ENCODE assay signal across 16 cellular contexts in genomic region chr2:44934024-44934423, GRCh38. TPM values are rescaled to one million over a fixed set of nuclear protein-coding genes. Genes with fewer than 3 reads are reported as not detected.
A peak's percentile ranks its signal among the peaks of the same experiment; 100 is the strongest.
DNase-seq lines count a peak whose midpoint lies in the region; FAIRE-seq and TF ChIP-seq lines count a peak whose summit lies in the region.
"Had no signal": no experiment of that assay in that cellular context is flagged by ENCODE, and none has a peak within 500 bp of the region (broad histone marks: within the 10 kb centered on the region; RNA-seq: fewer than 3 reads in every experiment).

No MANE protein-coding gene starts in this region.

- H2BK120ac ChIP-seq in H1 (replicated peaks; ENCODE audit: low read depth, low read length), result no peak overlapping the region

- H3K27ac ChIP-seq in HUES64 (ENCODE audit: low read depth, low read length) (no peak overlapping the region), H1 (ENCODE audit: low read depth, low read length) (no peak overlapping the region)
- H3K27ac ChIP-seq: cardiac muscle cell, thoracic aorta had no signal

- H4K5ac ChIP-seq in H1 (ENCODE audit: insufficient read length, low read depth, low read length), result no peak overlapping the region

- H2BK12ac ChIP-seq in H1 (ENCODE audit: low read depth, low read length), result peak overlapping the region; percentile 97; the same call in 1 of the 2 replicates

- peaks cover 38% of the 10 kb centered on the region; the same call in 1 of the 2 replicates for H3K23me2 ChIP-seq in H1 (ENCODE audit: low read depth, low read length)

- H3K4me2 ChIP-seq in H1 (ENCODE audit: insufficient read depth in 1 of 2, low read depth in 2 of 2, low read length in 2 of 2), result peak overlapping the region; percentile 78 to 93

- H3K79me2 ChIP-seq in H1 (ENCODE audit: control insufficient read depth in 1 of 2, insufficient read depth in 2 of 2, low read length in 2 of 2), result no peaks in the 10 kb centered on the region

- H3K56ac ChIP-seq in H1 (replicated peaks; ENCODE audit: insufficient read length, low read depth, low read length), result no peak overlapping the region

- no peak overlapping the region for H3K9ac ChIP-seq in HUES64 (ENCODE audit: low read depth, low read length)
- no peak overlapping the region for H3K9ac ChIP-seq in H1 (replicated peaks in 1 of 4; ENCODE audit: extremely low read depth in 1 of 4, low read depth in 3 of 4, low read length in 3 of 4)

- no peak overlapping the region for H3K14ac ChIP-seq in H1 (ENCODE audit: insufficient read length)

- no peak overlapping the region for H2AK5ac ChIP-seq in H1 (ENCODE audit: low read depth, low read length)

- TF ChIP-seq RAD21 in H1 (IDR thresholded peaks at IDR 0.05 in 1 of 2, conservative IDR thresholded peaks at IDR 0.05 in 1 of 2; ENCODE audit: low read depth in 2 of 2, low read length in 2 of 2), result no peak

- H4K8ac ChIP-seq in H1 (ENCODE audit: extremely low read depth, insufficient read depth, low read length), result no peak overlapping the region

- H3K4ac ChIP-seq in H1 (replicated peaks; ENCODE audit: insufficient read length, low read depth, low read length), result no peak overlapping the region

- H2BK20ac ChIP-seq in H1 (ENCODE audit: low read length), result no peak overlapping the region

- no peaks in the 10 kb centered on the region for H3K79me1 ChIP-seq in H1 (ENCODE audit: low read depth, low read length)

- TF ChIP-seq EP300 in H1 (IDR thresholded peaks at IDR 0.05; ENCODE audit: borderline replicate concordance in 1 of 2, low read depth in 2 of 2, low read length in 2 of 2), result no peak

- H2BK15ac ChIP-seq in H1 (ENCODE audit: low read length), result peak overlapping the region; percentile 88; the same call in 1 of the 2 replicates

- H3K9me3 ChIP-seq in HUES64 (ENCODE audit: insufficient read depth, low read depth, low read length) (no peaks in the 10 kb centered on the region), H1 (ENCODE audit: insufficient read depth in 2 of 2, low read depth in 1 of 2, low read length in 1 of 2) (no peaks in the 10 kb centered on the region; a peak in 1 of 4 replicates)
- H3K9me3 ChIP-seq: thoracic aorta had no signal

- H3K36me3 ChIP-seq in HUES64 (ENCODE audit: insufficient read depth, low read length), result no peaks in the 10 kb centered on the region
- H3K36me3 ChIP-seq in H1 (ENCODE audit: control insufficient read depth in 2 of 4, insufficient read depth in 4 of 4, low read length in 3 of 4), result no peaks in the 10 kb centered on the region; a peak in 1 of 8 replicates
- H3K36me3 ChIP-seq: cardiac muscle cell, thoracic aorta had no signal

- H4K20me1 ChIP-seq in H1 (replicated peaks in 1 of 2; ENCODE audit: control insufficient read depth in 1 of 2, insufficient read depth in 2 of 2, low read length in 2 of 2), result peaks cover 3 to 9% of the 10 kb centered on the region in 2 experiments

- peak overlapping the region; percentile 51 for H3K4me3 ChIP-seq in HUES64 (ENCODE audit: low read length)
- H3K4me3 ChIP-seq in H1 (ENCODE audit: extremely low read depth in 1 of 4, insufficient read depth in 2 of 4, low read depth in 3 of 4, low read length in 4 of 4), result peak overlapping the region; percentile 45 to 65 (median 55); a peak in 7 of 8 replicates
- H3K4me3 ChIP-seq: cardiac muscle cell, thoracic aorta had no signal

- POLR2A ChIA-PET in H1 (lab: Charles Lee; ENCODE audit: partially characterized antibody), result interaction anchor here (0.8 to 2.0 kb wide), 3 partner anchors 9 to 130 kb away, joined by 3 to 9 read pairs (median 7); no protein-coding TSS in a partner anchor

- H3K27me3 ChIP-seq in HUES64 (ENCODE audit: insufficient read depth, low read length) (peaks cover 100% of the 10 kb centered on the region), H1 (replicated peaks in 1 of 4; ENCODE audit: control insufficient read depth in 3 of 4, extremely low read depth in 1 of 4, insufficient read depth in 3 of 4, low read length in 3 of 4) (peaks cover 85 to 99% (median 96%) of the 10 kb centered on the region in 4 experiments; a peak in 6 of 7 replicates)

- H4K91ac ChIP-seq in H1 (replicated peaks; ENCODE audit: insufficient read length, low read length), result no peak overlapping the region

- H2BK5ac ChIP-seq in H1 (ENCODE audit: low read depth, low read length), result peak overlapping the region; percentile 60; the same call in 1 of the 2 replicates

- no peak overlapping the region for H3K23ac ChIP-seq in H1 (ENCODE audit: insufficient read length)

- under 1% methylated on average over 19 of the region's 19 CpGs for WGBS in HUES64
- WGBS in H1 (ENCODE audit: extremely low coverage in 1 of 2, insufficient coverage in 1 of 2, insufficient read length in 1 of 2, insufficient replicate concordance in 2 of 2, low coverage in 1 of 2, low lambda C conversion rate in 2 of 2, missing lambda C conversion rate in 1 of 2), 2 experiments, result 0% methylated on average over 1 of the region's 19 CpGs; no CpG with 5 or more reads in 1 of the 2 experiments

- peaks cover 43% of the 10 kb centered on the region for H3K4me1 ChIP-seq in HUES64 (ENCODE audit: insufficient read depth, low read length)
- peaks cover 12 to 54% (median 41%) of the 10 kb centered on the region in 4 experiments for H3K4me1 ChIP-seq in H1 (replicated peaks in 1 of 4; ENCODE audit: control insufficient read depth in 3 of 4, insufficient read depth in 4 of 4, low read length in 3 of 4)

- no peak for TF ChIP-seq POLR2A in H1 (IDR thresholded peaks at IDR 0.05; ENCODE audit: control extremely low read depth in 1 of 2, low read depth in 2 of 2, low read length in 2 of 2)
- no peak for TF ChIP-seq POLR2A in GM12892 (IDR thresholded peaks at IDR 0.05; ENCODE audit: low read depth, low read length)

- DNase-seq in NCI-H748 (lab: John Stamatoyannopoulos, UW; ENCODE audit: unreplicated experiment), result peak; percentile 65
- no peak for DNase-seq in NCI-H748 treated with DMSO at 0.1 percent for 48 hours (lab: John Stamatoyannopoulos, UW)
- DNase-seq in H1 (ENCODE audit: low read depth in 1 of 2, low spot score in 2 of 2), result peak in 1 of 2 experiments; percentile 73
- peak; percentile 57 for DNase-seq in retina
- no peak for DNase-seq in T-helper 9 cell
- DNase-seq in GM12892 (ENCODE audit: insufficient read length), result no peak
- DNase-seq in HUDEP-2 (lab: John Stamatoyannopoulos, UW; ENCODE audit: unreplicated experiment in 76 of 76), result no peak
- DNase-seq: activated naive CD4-positive, alpha-beta T cell treated with anti-CD3 and anti-CD28 coated beads, Interleukin-2, amount 50 U/mL, for 16 hours; posterior cingulate gyrus had no signal

- no peak overlapping the region for H2AFZ ChIP-seq in H1 (ENCODE audit: low read length)

- CTCF ChIA-PET in H1 (lab: Charles Lee; ENCODE audit: partially characterized antibody), result interaction anchor here (1.0 to 3.3 kb wide), 3 partner anchors 17 to 219 kb away, joined by 3 to 20 read pairs (median 4); no protein-coding TSS in a partner anchor

- H3K18ac ChIP-seq in H1 (ENCODE audit: extremely low read depth, low read length), result peak overlapping the region; percentile 62; the same call in 1 of the 2 replicates

- FAIRE-seq in H1 (lab: Jason Lieb, UNC) (no peak), GM12892 (lab: Jason Lieb, UNC) (no peak)
- FAIRE-seq: endometrium had no signal

- TF ChIP-seq CTCF in H1 (IDR thresholded peaks at IDR 0.05; ENCODE audit: control extremely low read depth in 1 of 3, insufficient read depth in 1 of 3, low read depth in 1 of 3, low read length in 3 of 3), result no peak

TF ChIP-seq in H1, 55 proteins besides CTCF, POLR2A, EP300 and RAD21 (continues in another document):
- no peak for TF ChIP-seq TBP (IDR thresholded peaks at IDR 0.05; ENCODE audit: low read depth, low read length)
- no peak for TF ChIP-seq HDAC6 (IDR thresholded peaks at IDR 0.05; ENCODE audit: low read depth, low read length)
- no peak for TF ChIP-seq MAX (IDR thresholded peaks at IDR 0.05)
- no peak for TF ChIP-seq TCF12 (IDR thresholded peaks at IDR 0.05; ENCODE audit: low read depth, low read length)
- TF ChIP-seq YY1 (IDR thresholded peaks at IDR 0.05; ENCODE audit: low read depth, low read length), result 0 out of 2 replicates have a peak, but pooled peaks have one; percentile 30
- TF ChIP-seq CBX8 (IDR thresholded peaks at IDR 0.05; ENCODE audit: borderline replicate concordance, low read depth, low read length), result no peak
- TF ChIP-seq ATF2 (IDR thresholded peaks at IDR 0.05; ENCODE audit: low read length), result no peak
- no peak for TF ChIP-seq ZNF274 (IDR thresholded peaks at IDR 0.05; ENCODE audit: borderline replicate concordance, extremely low read depth, low read length)
- no peak for TF ChIP-seq TAF7 (optimal IDR thresholded peaks at IDR 0.05; ENCODE audit: borderline replicate concordance, low read depth, low read length)
- no peak for TF ChIP-seq MAFK (IDR thresholded peaks at IDR 0.05; ENCODE audit: low read depth, low read length)

RNA-seq across cellular contexts. Expression of gene SIX3, which starts 7.5 kb away (rescaled TPM):
- 0.25 TPM for polyA plus RNA-seq in HUES64 (2013, experiment 1 of 2)
- not detected for polyA plus RNA-seq in HUES64 (2013, experiment 2 of 2)
- 0.19 and 0.21 TPM in 2 replicates for total RNA-seq in H1 (2021; fragmentation: NEBNext Ultra II Directional; extraction: Animal tissue kit (Norgen Biotek cat#: 25700))
- 0.02 and 0.52 TPM in 2 replicates for polyA plus RNA-seq in H1 (2011; rRNA removed)
- polyA plus RNA-seq in H1 (2011; cell fraction: cytosol; rRNA removed), result 0.31 TPM
- polyA plus RNA-seq in H1 (2011; cell fraction: nucleus; rRNA removed), result 0.41 TPM
- 0.10 to 0.13 TPM (median 0.13 TPM) in 3 of 4 replicates, not detected in the other for polyA plus RNA-seq in H1 (2012, experiment 1 of 2)
- polyA plus RNA-seq in H1 (2012, experiment 2 of 2), result 0.09 TPM
- polyA plus RNA-seq in H1 (2013, experiment 1 of 2), result 0.10 TPM
- polyA plus RNA-seq in H1 (2013, experiment 2 of 2), result 0.07 TPM
- 0.09 TPM in 1 of 2 replicates, not detected in the other for polyA minus RNA-seq in H1 (2011; rRNA and poly(A)+ RNA removed)
- polyA minus RNA-seq in H1 (2011; cell fraction: cytosol; rRNA and poly(A)+ RNA removed), result not detected
- polyA minus RNA-seq in H1 (2011; cell fraction: nucleus; rRNA and poly(A)+ RNA removed), result 0.50 TPM
- polyA plus RNA-seq in GM12892 (2012; ENCODE audit: missing spikeins), result not detected
- total RNA-seq: cardiac muscle cell, kidney epithelial cell, mononuclear cell, SK-MEL-5 had no signal
- polyA plus RNA-seq: cardiac muscle cell had no signal

Comparison
In these comparisons a context has a peak if more than half of its experiments do, and no peak if none do; other contexts are left out.
1. DNase-seq: peak in NCI-H748 (single experiment) and retina (single experiment); none in NCI-H748 treated with DMSO at 0.1 percent for 48 hours (single experiment), T-helper 9 cell (single experiment), GM12892 (single experiment) and HUDEP-2 (0 of 76).